In genomic region chr4:25860586-25861421, GRCh38 we compare ENCODE assay signal across 9 cellular contexts. TPM values are rescaled to one million over a fixed set of nuclear protein-coding genes. Genes with fewer than 3 reads are reported as not detected.
DNase-seq lines count a peak whose midpoint lies in the region; ATAC-seq and TF ChIP-seq lines count a peak whose summit lies in the region.
"Had no signal": no experiment of that assay in that cellular context is flagged by ENCODE, and none has a peak within 500 bp of the region (broad histone marks: within the 10 kb centered on the region; RNA-seq: fewer than 3 reads in every experiment).

No MANE protein-coding gene starts in this region.

- ATAC-seq in stimulated activated naive CD8-positive, alpha-beta T cell treated with anti-CD3 and anti-CD28 coated beads, Interleukin-15, Interleukin-2, amounts not matched to agents 100 U/mL and 50 U/mL, for 24 hours = no peak
- ATAC-seq in gastroesophageal sphincter (peak; percentile 17), GM18520 (IDR thresholded peaks at IDR 0.05; ENCODE audit: unreplicated experiment) (no peak)

- peaks cover 0 to 26% (median 2%) of the 10 kb centered on the region in 3 donors for H3K4me1 ChIP-seq in gastroesophageal sphincter

- TF ChIP-seq POLR2A in gastroesophageal sphincter (IDR thresholded peaks at IDR 0.05) = no peak

- TF ChIP-seq CTCF in gastroesophageal sphincter (IDR thresholded peaks at IDR 0.05) = no peak

- H3K9me3 Mint-ChIP-seq in stimulated activated naive CD8-positive, alpha-beta T cell treated with anti-CD3 and anti-CD28 coated beads, Interleukin-15, Interleukin-2, amounts not matched to agents 100 ng/mL and 50 ng/mL, for 24 hours = no peaks in the 10 kb centered on the region

- H3K27me3 Mint-ChIP-seq in stimulated activated naive CD8-positive, alpha-beta T cell treated with anti-CD3 and anti-CD28 coated beads, Interleukin-15, Interleukin-2, amounts not matched to agents 100 ng/mL and 50 ng/mL, for 24 hours = no peaks in the 10 kb centered on the region

- H3K4me3 Mint-ChIP-seq in stimulated activated naive CD8-positive, alpha-beta T cell treated with anti-CD3 and anti-CD28 coated beads, Interleukin-15, Interleukin-2, amounts not matched to agents 100 ng/mL and 50 ng/mL, for 24 hours = peak overlapping the region; percentile 94

- H3K27ac ChIP-seq in gastroesophageal sphincter = no peak overlapping the region

- WGBS in gastroesophageal sphincter (ENCODE audit: low coverage in 1 of 2), 2 donors = 72 to 79% methylated on average over 4 to 8 of the region's 8 CpGs

- no peak for TF ChIP-seq EP300 in gastroesophageal sphincter (IDR thresholded peaks at IDR 0.05)

- H3K4me3 ChIP-seq in gastroesophageal sphincter = no peak overlapping the region

- H3K36me3 ChIP-seq in gastroesophageal sphincter = no peaks in the 10 kb centered on the region

- peak overlapping the region; percentile 96 for H3K27ac Mint-ChIP-seq in stimulated activated naive CD8-positive, alpha-beta T cell treated with anti-CD3 and anti-CD28 coated beads, Interleukin-15, Interleukin-2, amounts not matched to agents 100 ng/mL and 50 ng/mL, for 24 hours

- DNase-seq in stimulated activated naive CD8-positive, alpha-beta T cell treated with anti-CD3 and anti-CD28 coated beads, Interleukin-15, Interleukin-2, amounts not matched to agents 100 U/mL and 50 U/mL, for 24 hours = no peak
- peak; percentile 62 for DNase-seq in SKM-1 (lab: John Stamatoyannopoulos, UW; ENCODE audit: unreplicated experiment)
- DNase-seq in NCI-H2081 (lab: John Stamatoyannopoulos, UW) = no peak
- no peak for DNase-seq in mesenteric fat pad (ENCODE audit: low spot score)
- DNase-seq in NCI-H345 treated with DMSO at 0.1 percent for 48 hours (lab: John Stamatoyannopoulos, UW; ENCODE audit: unreplicated experiment) = no peak
- DNase-seq: NCI-H1417 had no signal

- H3K36me3 Mint-ChIP-seq in stimulated activated naive CD8-positive, alpha-beta T cell treated with anti-CD3 and anti-CD28 coated beads, Interleukin-15, Interleukin-2, amounts not matched to agents 100 ng/mL and 50 ng/mL, for 24 hours (ENCODE audit: low read depth) = peaks cover 3% of the 10 kb centered on the region

- peaks cover 60% of the 10 kb centered on the region for H3K4me1 Mint-ChIP-seq in stimulated activated naive CD8-positive, alpha-beta T cell treated with anti-CD3 and anti-CD28 coated beads, Interleukin-15, Interleukin-2, amounts not matched to agents 100 ng/mL and 50 ng/mL, for 24 hours (ENCODE audit: low read depth)

- H3K27me3 ChIP-seq in gastroesophageal sphincter = peaks cover 44% of the 10 kb centered on the region

- no peaks in the 10 kb centered on the region for H3K9me3 ChIP-seq in gastroesophageal sphincter

RNA-seq across cellular contexts. Expression of gene SEL1L3, which starts 2.0 kb away (rescaled TPM):
- 10 to 100 TPM in 1 of 4 donors, 1 to 10 TPM in 3; 2.2 to 29.8 (median 5.4) TPM for total RNA-seq in gastroesophageal sphincter
- total RNA-seq in mesenteric fat pad = 13.7 TPM

RNA-seq across cellular contexts. Expression of gene SMIM20, which starts 53.2 kb away (rescaled TPM):
- total RNA-seq in gastroesophageal sphincter (10 to 100 TPM; 26.5 to 44.2 (median 34.8) TPM), mesenteric fat pad (25.7 TPM)
